In genomic region chr4:104420766-104421165, GRCh38 we compare ENCODE assay signal across 1 cellular context.
TF ChIP-seq lines count a peak whose summit lies in the region.

No MANE protein-coding gene starts in this region.

TF ChIP-seq in HepG2, 621 proteins besides CTCF, POLR2A, EP300 and RAD21:
- TF ChIP-seq XRCC5 (optimal IDR thresholded peaks at IDR 0.05; ENCODE audit: low read length) = no peak
- TF ChIP-seq TEAD3 (CRISPR knock-in tag; optimal IDR thresholded peaks at IDR 0.05; ENCODE audit: borderline replicate concordance) = no peak
- no peak for TF ChIP-seq POLR2AphosphoS5 (IDR thresholded peaks at IDR 0.05; ENCODE audit: low read depth, low read length)
- no peak for TF ChIP-seq FOSL2 (CRISPR knock-in tag; IDR thresholded peaks at IDR 0.05)
- TF ChIP-seq ZNF460 (CRISPR knock-in tag; IDR thresholded peaks at IDR 0.05; ENCODE audit: borderline replicate concordance) = no peak
- TF ChIP-seq ZNF878 (CRISPR knock-in tag; IDR thresholded peaks at IDR 0.05) = no peak
- TF ChIP-seq JUN (CRISPR knock-in tag; IDR thresholded peaks at IDR 0.05) = no peak
- TF ChIP-seq CBFB (CRISPR knock-in tag; IDR thresholded peaks at IDR 0.05) = no peak
TF ChIP-seq in HepG2: peak in this region for 0.
